1 cellular context compared by ENCODE assay signal in the genomic region with DNA sequence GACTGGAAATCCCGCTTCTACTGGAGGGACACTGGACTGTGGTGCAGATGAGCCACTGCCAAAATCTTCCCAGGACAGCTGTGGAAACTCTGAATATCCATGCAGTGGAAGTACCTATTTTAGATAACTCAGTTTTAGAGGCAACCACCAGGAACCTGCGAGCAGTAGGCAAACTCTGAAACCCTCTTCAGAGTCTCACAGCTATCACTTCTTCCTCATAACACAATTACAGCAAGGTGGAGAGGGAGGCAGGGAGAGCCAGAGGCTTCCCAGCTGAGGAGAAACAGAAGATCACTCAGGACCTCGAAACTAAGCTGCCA.
TF ChIP-seq lines count a peak whose summit lies in the region.

No MANE protein-coding gene starts in this region.

TF ChIP-seq in H1, 55 proteins besides CTCF, POLR2A, EP300 and RAD21:
- TF ChIP-seq RFX5 (IDR thresholded peaks at IDR 0.05; ENCODE audit: borderline replicate concordance, low read depth, low read length) (no peak), KDM5A (IDR thresholded peaks at IDR 0.05; ENCODE audit: low read length) (no peak), SIX5 (IDR thresholded peaks at IDR 0.05; ENCODE audit: low read depth, low read length) (no peak), SIN3A (conservative IDR thresholded peaks at IDR 0.05 in 1 of 2, IDR thresholded peaks at IDR 0.05 in 1 of 2; ENCODE audit: low read depth in 1 of 2, low read length in 2 of 2) (no peak), NRF1 (IDR thresholded peaks at IDR 0.05; ENCODE audit: low read depth, low read length) (no peak), SUZ12 (IDR thresholded peaks at IDR 0.05; ENCODE audit: low read length) (no peak), TEAD4 (IDR thresholded peaks at IDR 0.05; ENCODE audit: low read depth, low read length) (no peak), SIRT6 (IDR thresholded peaks at IDR 0.05; ENCODE audit: low read length) (no peak), RXRA (IDR thresholded peaks at IDR 0.05; ENCODE audit: insufficient read depth, low read depth, low read length) (no peak), BCL11A (IDR thresholded peaks at IDR 0.05; ENCODE audit: low read depth in 2 of 2, low read length in 2 of 2) (no peak), POLR2AphosphoS5 (IDR thresholded peaks at IDR 0.05; ENCODE audit: low read depth, low read length) (no peak), CHD1 (IDR thresholded peaks at IDR 0.05; ENCODE audit: low read depth, low read length) (no peak), BRCA1 (IDR thresholded peaks at IDR 0.05; ENCODE audit: low read depth, low read length) (no peak), BACH1 (IDR thresholded peaks at IDR 0.05; ENCODE audit: low read length) (no peak), TAF7 (optimal IDR thresholded peaks at IDR 0.05; ENCODE audit: borderline replicate concordance, low read depth, low read length) (no peak), SP4 (IDR thresholded peaks at IDR 0.05; ENCODE audit: low read length) (no peak), SP1 (IDR thresholded peaks at IDR 0.05; ENCODE audit: low read depth, low read length) (no peak), CBX5 (IDR thresholded peaks at IDR 0.05; ENCODE audit: low read depth, low read length) (no peak)
- TF ChIP-seq, protein P1, sequence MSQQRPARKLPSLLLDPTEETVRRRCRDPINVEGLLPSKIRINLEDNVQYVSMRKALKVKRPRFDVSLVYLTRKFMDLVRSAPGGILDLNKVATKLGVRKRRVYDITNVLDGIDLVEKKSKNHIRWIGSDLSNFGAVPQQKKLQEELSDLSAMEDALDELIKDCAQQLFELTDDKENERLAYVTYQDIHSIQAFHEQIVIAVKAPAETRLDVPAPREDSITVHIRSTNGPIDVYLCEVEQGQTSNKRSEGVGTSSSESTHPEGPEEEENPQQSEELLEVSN (IDR thresholded peaks at IDR 0.05), result no peak
- TF ChIP-seq, protein P2, sequence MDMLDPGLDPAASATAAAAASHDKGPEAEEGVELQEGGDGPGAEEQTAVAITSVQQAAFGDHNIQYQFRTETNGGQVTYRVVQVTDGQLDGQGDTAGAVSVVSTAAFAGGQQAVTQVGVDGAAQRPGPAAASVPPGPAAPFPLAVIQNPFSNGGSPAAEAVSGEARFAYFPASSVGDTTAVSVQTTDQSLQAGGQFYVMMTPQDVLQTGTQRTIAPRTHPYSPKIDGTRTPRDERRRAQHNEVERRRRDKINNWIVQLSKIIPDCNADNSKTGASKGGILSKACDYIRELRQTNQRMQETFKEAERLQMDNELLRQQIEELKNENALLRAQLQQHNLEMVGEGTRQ (IDR thresholded peaks at IDR 0.05; ENCODE audit: low read length), result no peak
